Comparison of ENCODE assay signal across 25 cellular contexts in the genomic region with DNA sequence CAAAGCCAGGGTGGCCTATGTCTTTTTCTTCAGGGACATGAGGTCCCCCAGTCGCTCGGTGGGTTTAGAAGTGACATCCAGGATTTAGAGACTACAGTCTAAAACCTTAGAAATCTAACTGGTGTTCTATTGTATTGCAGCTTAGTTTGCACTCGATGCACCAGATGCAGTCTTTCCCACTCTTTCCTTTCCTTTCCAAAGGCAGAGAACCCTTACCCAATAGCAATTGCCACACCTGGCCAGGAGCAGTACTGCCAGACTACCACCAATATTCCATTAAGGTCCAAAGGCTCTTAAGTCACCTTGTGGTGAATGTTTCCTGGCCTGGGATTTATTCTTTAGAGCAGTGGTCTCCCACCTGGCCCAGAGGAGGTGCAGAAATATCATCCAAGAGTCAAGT.
"Had no signal": no experiment of that assay in that cellular context is flagged by ENCODE, and none has a peak within 500 bp of the region (broad histone marks: within the 10 kb centered on the region; RNA-seq: fewer than 3 reads in every experiment).

No MANE protein-coding gene starts in this region.

- DNase-seq: hippocampal formation; kidney; left colon; left lung; lower lobe of right lung; mammary epithelial cell; mesenchymal stem cell; nucleus accumbens; right lobe of liver; stimulated activated CD4-positive, alpha-beta T cell treated with anti-CD3 and anti-CD28 coated beads, Interleukin-2, amount 100 ng/mL, for 24 hours; stimulated activated CD4-positive, alpha-beta T cell treated with anti-CD3 and anti-CD28 coated beads, Interleukin-4, amount 100 ng/mL, for 1 hour; stimulated activated naive B cell treated with anti-CD40 and anti-IgM and Interleukin-4, amounts not matched to agents 10 μg/mL and 1 μg/mL and 100 μg/mL, for 72 hours; stimulated activated naive CD8-positive, alpha-beta T cell treated with anti-CD3 and anti-CD28 coated beads, Interleukin-15, Interleukin-2, amounts not matched to agents 100 U/mL and 50 U/mL, for 24 hours; tibial artery; trophoblast cell; upper lobe of right lung had no signal

- H3K9me3 Mint-ChIP-seq: nephron had no signal

- H3K27ac ChIP-seq: left lung, lower lobe of right lung, right atrium auricular region, right lobe of liver, suprapubic skin, thoracic aorta, tibial artery, upper lobe of right lung had no signal

- H3K4me3 ChIP-seq: left lung, lower lobe of right lung, right atrium auricular region, right lobe of liver, smooth muscle cell, suprapubic skin, thoracic aorta, tibial artery, upper lobe of right lung had no signal

- H3K36me3 ChIP-seq: left lung, lower lobe of right lung, right atrium auricular region, right lobe of liver, suprapubic skin, thoracic aorta, tibial artery, upper lobe of right lung had no signal

- H3K27ac Mint-ChIP-seq: nephron; progenitor cell of endocrine pancreas; stimulated activated naive B cell treated with anti-CD40 and anti-IgM and Interleukin-4, amounts not matched to agents 10 μg/mL and 1 μg/mL and 100 μg/mL, for 72 hours had no signal

- H3K9me3 ChIP-seq: left lung, lower lobe of right lung, right atrium auricular region, right lobe of liver, suprapubic skin, thoracic aorta, tibial artery, upper lobe of right lung had no signal

- H3K4me2 ChIP-seq: smooth muscle cell had no signal

- H3K27me3 Mint-ChIP-seq: progenitor cell of endocrine pancreas; stimulated activated naive B cell treated with anti-CD40 and anti-IgM and Interleukin-4, amounts not matched to agents 10 μg/mL and 1 μg/mL and 100 μg/mL, for 72 hours had no signal

- H3K4me1 Mint-ChIP-seq: nephron; neural crest cell; stimulated activated naive B cell treated with anti-CD40 and anti-IgM and Interleukin-4, amounts not matched to agents 10 μg/mL and 1 μg/mL and 100 μg/mL, for 72 hours had no signal

- H3K36me3 Mint-ChIP-seq: stimulated activated naive B cell treated with anti-CD40 and anti-IgM and Interleukin-4, amounts not matched to agents 10 μg/mL and 1 μg/mL and 100 μg/mL, for 72 hours had no signal

- H3K4me1 ChIP-seq: lower lobe of right lung, right atrium auricular region, right lobe of liver, suprapubic skin, tibial artery, upper lobe of right lung had no signal

- H3K27me3 ChIP-seq: left lung, right atrium auricular region, right lobe of liver, suprapubic skin, tibial artery, upper lobe of right lung had no signal

- FAIRE-seq: islet of Langerhans, kidney, urothelium cell line had no signal

- ATAC-seq: left colon, right lobe of liver, upper lobe of right lung had no signal

- H3K4me3 Mint-ChIP-seq: nephron; neural crest cell; stimulated activated naive B cell treated with anti-CD40 and anti-IgM and Interleukin-4, amounts not matched to agents 10 μg/mL and 1 μg/mL and 100 μg/mL, for 72 hours had no signal
